22 cellular contexts compared by ENCODE assay signal in genomic region chr20:41264819-41265218, GRCh38.
"Had no signal": no experiment of that assay in that cellular context is flagged by ENCODE, and none has a peak within 500 bp of the region (broad histone marks: within the 10 kb centered on the region; RNA-seq: fewer than 3 reads in every experiment).

No MANE protein-coding gene starts in this region.

- H3K4me3 ChIP-seq: hepatocyte, left ventricle myocardium inferior, lung, mucosa of descending colon, ovary, right atrium auricular region, skin epidermis, spleen, suprapubic skin, thoracic aorta, tibial artery, upper lobe of right lung had no signal

- H3K4me2 ChIP-seq: hepatocyte had no signal

- ATAC-seq: mucosa of descending colon; naive thymus-derived CD4-positive, alpha-beta T cell; natural killer cell treated with Interleukin-12 subunit alpha and Interleukin-12 subunit beta and Interleukin-15 and Interleukin-18, amount 100 ng/mL, for 72 hours; sciatic nerve; stimulated activated effector memory CD8-positive, alpha-beta T cell treated with anti-CD3 and anti-CD28 coated beads, Interleukin-12 subunit alpha, Interleukin-12 subunit beta, amount 100 ng/mL, for 72 hours; upper lobe of right lung had no signal

- H2AFZ ChIP-seq: hepatocyte had no signal

- H3K27me3 ChIP-seq: hepatocyte, ovary, right atrium auricular region, spleen, suprapubic skin, tibial artery, upper lobe of right lung had no signal

- H3K27ac ChIP-seq: hepatocyte, left ventricle myocardium inferior, ovary, right atrium auricular region, skin epidermis, spleen, suprapubic skin, thoracic aorta, tibial artery, upper lobe of right lung had no signal

- FAIRE-seq: keratinocyte, urothelium cell line had no signal

- DNase-seq: left ventricle myocardium inferior; midbrain; mucosa of descending colon; naive thymus-derived CD4-positive, alpha-beta T cell; ovary; spleen; stimulated activated CD4-positive, alpha-beta T cell treated with anti-CD3 and anti-CD28 coated beads, Interleukin-4, amount 100 ng/mL, for 24 hours; stimulated activated naive CD4-positive, alpha-beta T cell; tibial artery; trophoblast cell; upper lobe of right lung had no signal

- H3K9me3 ChIP-seq: left ventricle myocardium inferior, mucosa of descending colon, ovary, right atrium auricular region, spleen, suprapubic skin, thoracic aorta, tibial artery, upper lobe of right lung had no signal

- H3K4me1 ChIP-seq: upper lobe of right lung had no signal

- H3K36me3 ChIP-seq: ovary, thoracic aorta had no signal
